ENCODE assay signal across 30 cellular contexts in genomic region chr10:130810856-130811255, GRCh38.
DNase-seq lines count a peak whose midpoint lies in the region; ATAC-seq and TF ChIP-seq lines count a peak whose summit lies in the region.
"Had no signal": no experiment of that assay in that cellular context is flagged by ENCODE, and none has a peak within 500 bp of the region (broad histone marks: within the 10 kb centered on the region; RNA-seq: fewer than 3 reads in every experiment).

No MANE protein-coding gene starts in this region.

- peak; percentile 38 for DNase-seq in H7
- peak; percentile 56 for DNase-seq in SW480 (ENCODE audit: low spot score)
- peak; percentile 40 for DNase-seq in islet precursor cell
- DNase-seq in osteocyte (ENCODE audit: extremely low spot score, unreplicated experiment), result peak; percentile 79
- DNase-seq in 8988T, result no peak
- DNase-seq in effector memory CD8-positive, alpha-beta T cell, result no peak
- no peak for DNase-seq in aorta
- DNase-seq: CD4-positive, alpha-beta memory T cell; COR-L47; DMS53; Kasumi-1; NCI-H1092 treated with DMSO at 0.1 percent for 48 hours; NCI-H1436; NCI-H187; NCI-H2081 treated with DMSO at 0.1 percent for 48 hours; NCI-H2171; NCI-H345; NCI-H510A treated with DMSO at 0.1 percent for 48 hours; NCI-H748 treated with DMSO at 0.1 percent for 48 hours; NK-92 treated with Interleukin-12 subunit alpha and Interleukin-12 subunit beta, amount 100 ng/mL, for 24 hours; PC-3; SJCRH30 had no signal

- intact Hi-C loops in aorta (cut with DNase I), result no loop called here

- H3K9me3 ChIP-seq in aorta (ENCODE audit: control insufficient read depth, low read length), result no peaks in the 10 kb centered on the region
- H3K9me3 ChIP-seq: SJCRH30 had no signal

- H3K27me3 Mint-ChIP-seq in osteocyte (ENCODE audit: unreplicated experiment), result no peaks in the 10 kb centered on the region
- no peaks in the 10 kb centered on the region for H3K27me3 Mint-ChIP-seq in effector memory CD8-positive, alpha-beta T cell
- H3K27me3 Mint-ChIP-seq: CD4-positive, alpha-beta memory T cell had no signal

- H3K4me1 Mint-ChIP-seq in osteocyte (ENCODE audit: unreplicated experiment), result no peaks in the 10 kb centered on the region
- no peaks in the 10 kb centered on the region for H3K4me1 Mint-ChIP-seq in effector memory CD8-positive, alpha-beta T cell (ENCODE audit: low read depth in 2 of 2)
- H3K4me1 Mint-ChIP-seq: CD4-positive, alpha-beta memory T cell had no signal

- no peak overlapping the region for H3K27ac ChIP-seq in aorta (ENCODE audit: low read depth in 1 of 2, low read length in 2 of 2)
- H3K27ac ChIP-seq: BLaER1, HL-60, SJCRH30 had no signal

- H3K9me3 Mint-ChIP-seq in osteocyte (ENCODE audit: unreplicated experiment), result peaks cover 23% of the 10 kb centered on the region
- H3K9me3 Mint-ChIP-seq in effector memory CD8-positive, alpha-beta T cell, result no peaks in the 10 kb centered on the region

- H3K36me3 ChIP-seq in H7 (replicated peaks; ENCODE audit: control insufficient read depth, insufficient read depth, low read length), result no peaks in the 10 kb centered on the region
- H3K36me3 ChIP-seq in aorta (ENCODE audit: control insufficient read depth in 1 of 2, insufficient read depth in 2 of 2, low read length in 1 of 2), result no peaks in the 10 kb centered on the region
- H3K36me3 ChIP-seq: BLaER1, SJCRH30 had no signal

- no peak overlapping the region for H3K4me3 ChIP-seq in H7 (ENCODE audit: insufficient read depth, low read depth, low read length)
- no peak overlapping the region for H3K4me3 ChIP-seq in aorta (ENCODE audit: low read length in 2 of 2)
- H3K4me3 ChIP-seq: BLaER1, GM23338, K562, SJCRH30 had no signal

- H3K36me3 Mint-ChIP-seq in osteocyte (ENCODE audit: unreplicated experiment), result no peaks in the 10 kb centered on the region
- H3K36me3 Mint-ChIP-seq in effector memory CD8-positive, alpha-beta T cell (ENCODE audit: insufficient read depth), result no peaks in the 10 kb centered on the region
- H3K36me3 Mint-ChIP-seq: CD4-positive, alpha-beta memory T cell had no signal

- H3K27me3 ChIP-seq in H7 (ENCODE audit: control insufficient read depth, insufficient read depth, low read length), result no peaks in the 10 kb centered on the region
- H3K27me3 ChIP-seq in aorta (ENCODE audit: control insufficient read depth in 1 of 2, insufficient read depth in 2 of 2, low read length in 1 of 2), result no peaks in the 10 kb centered on the region
- H3K27me3 ChIP-seq: BLaER1, SJCRH30 had no signal

- no peak for TF ChIP-seq CTCF in osteocyte (IDR thresholded peaks at IDR 0.05)

- no peak overlapping the region for H3K27ac Mint-ChIP-seq in osteocyte (ENCODE audit: unreplicated experiment)
- H3K27ac Mint-ChIP-seq in effector memory CD8-positive, alpha-beta T cell, result no peak overlapping the region
- H3K27ac Mint-ChIP-seq: CD4-positive, alpha-beta memory T cell; GM23338 had no signal

- H3K4me1 ChIP-seq in aorta (ENCODE audit: control insufficient read depth in 1 of 2, insufficient read depth in 2 of 2, low read length in 2 of 2), result no peaks in the 10 kb centered on the region
- H3K4me1 ChIP-seq: SJCRH30 had no signal

- 86 to 87% methylated on average over 14 of the region's 14 CpGs for WGBS in aorta, 2 donors

- H3K4me3 Mint-ChIP-seq in osteocyte (ENCODE audit: unreplicated experiment), result no peak overlapping the region
- H3K4me3 Mint-ChIP-seq in effector memory CD8-positive, alpha-beta T cell, result no peak overlapping the region
- H3K4me3 Mint-ChIP-seq: CD4-positive, alpha-beta memory T cell; GM23338 had no signal

- ATAC-seq in effector memory CD8-positive, alpha-beta T cell (replicated peaks), result no peak
- ATAC-seq in aorta (ENCODE audit: low FRiP score), result no peak
- ATAC-seq: HCT116, HepG2, K562, PC-3, Right ventricle myocardium inferior, SK-N-SH treated with all-trans-retinoic acid at 6 μM for 48 hours had no signal

Comparison
In these comparisons a context has a peak if more than half of its experiments do, and no peak if none do; other contexts are left out.
1. DNase-seq: peak in H7 (single experiment), SW480 (single experiment), islet precursor cell (single experiment) and osteocyte (single experiment); none in 8988T (single experiment), effector memory CD8-positive, alpha-beta T cell (0 of 3) and aorta (0 of 2).